8 cellular contexts compared by ENCODE assay signal in the genomic region with DNA sequence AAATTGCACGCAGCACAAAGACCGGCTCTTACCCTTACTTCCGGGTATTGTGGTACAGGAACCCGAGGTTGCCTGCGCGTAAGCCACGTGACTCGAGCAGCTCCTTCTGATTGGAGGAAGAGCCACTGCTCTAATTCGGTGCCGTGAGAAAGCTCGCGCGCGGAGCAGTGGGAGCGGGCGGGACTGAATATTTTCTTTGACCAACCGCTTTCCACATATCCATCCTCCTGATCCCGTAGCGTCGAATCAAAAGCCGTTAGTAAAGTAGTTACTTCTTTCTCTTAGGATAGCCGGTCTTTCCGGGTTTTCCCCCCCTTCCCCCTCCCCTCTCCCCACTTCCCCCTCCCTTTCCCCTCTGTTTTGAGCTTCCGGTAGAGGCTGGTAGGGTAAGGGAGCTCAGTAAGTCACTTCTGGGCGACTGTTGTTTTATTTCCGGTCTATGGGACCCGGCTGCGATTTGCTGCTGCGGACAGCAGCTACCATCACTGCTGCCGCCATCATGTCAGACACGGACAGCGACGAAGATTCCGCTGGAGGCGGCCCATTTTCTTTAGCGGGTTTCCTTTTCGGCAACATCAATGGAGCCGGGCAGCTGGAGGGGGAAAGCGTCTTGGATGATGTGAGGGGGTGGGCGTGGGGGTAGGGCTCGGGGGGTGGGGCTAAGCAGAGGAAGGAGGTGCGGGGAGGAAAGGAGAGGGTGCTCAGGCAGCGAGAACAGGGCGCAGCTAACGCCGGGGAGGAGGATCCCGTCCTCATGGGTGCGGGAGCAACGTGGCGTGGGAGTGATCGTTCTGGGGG. TPM values are rescaled to one million over a fixed set of nuclear protein-coding genes. Genes with fewer than 3 reads are reported as not detected.
DNase-seq lines count a peak whose midpoint lies in the region; FAIRE-seq and TF ChIP-seq lines count a peak whose summit lies in the region.

A gene with protein sequence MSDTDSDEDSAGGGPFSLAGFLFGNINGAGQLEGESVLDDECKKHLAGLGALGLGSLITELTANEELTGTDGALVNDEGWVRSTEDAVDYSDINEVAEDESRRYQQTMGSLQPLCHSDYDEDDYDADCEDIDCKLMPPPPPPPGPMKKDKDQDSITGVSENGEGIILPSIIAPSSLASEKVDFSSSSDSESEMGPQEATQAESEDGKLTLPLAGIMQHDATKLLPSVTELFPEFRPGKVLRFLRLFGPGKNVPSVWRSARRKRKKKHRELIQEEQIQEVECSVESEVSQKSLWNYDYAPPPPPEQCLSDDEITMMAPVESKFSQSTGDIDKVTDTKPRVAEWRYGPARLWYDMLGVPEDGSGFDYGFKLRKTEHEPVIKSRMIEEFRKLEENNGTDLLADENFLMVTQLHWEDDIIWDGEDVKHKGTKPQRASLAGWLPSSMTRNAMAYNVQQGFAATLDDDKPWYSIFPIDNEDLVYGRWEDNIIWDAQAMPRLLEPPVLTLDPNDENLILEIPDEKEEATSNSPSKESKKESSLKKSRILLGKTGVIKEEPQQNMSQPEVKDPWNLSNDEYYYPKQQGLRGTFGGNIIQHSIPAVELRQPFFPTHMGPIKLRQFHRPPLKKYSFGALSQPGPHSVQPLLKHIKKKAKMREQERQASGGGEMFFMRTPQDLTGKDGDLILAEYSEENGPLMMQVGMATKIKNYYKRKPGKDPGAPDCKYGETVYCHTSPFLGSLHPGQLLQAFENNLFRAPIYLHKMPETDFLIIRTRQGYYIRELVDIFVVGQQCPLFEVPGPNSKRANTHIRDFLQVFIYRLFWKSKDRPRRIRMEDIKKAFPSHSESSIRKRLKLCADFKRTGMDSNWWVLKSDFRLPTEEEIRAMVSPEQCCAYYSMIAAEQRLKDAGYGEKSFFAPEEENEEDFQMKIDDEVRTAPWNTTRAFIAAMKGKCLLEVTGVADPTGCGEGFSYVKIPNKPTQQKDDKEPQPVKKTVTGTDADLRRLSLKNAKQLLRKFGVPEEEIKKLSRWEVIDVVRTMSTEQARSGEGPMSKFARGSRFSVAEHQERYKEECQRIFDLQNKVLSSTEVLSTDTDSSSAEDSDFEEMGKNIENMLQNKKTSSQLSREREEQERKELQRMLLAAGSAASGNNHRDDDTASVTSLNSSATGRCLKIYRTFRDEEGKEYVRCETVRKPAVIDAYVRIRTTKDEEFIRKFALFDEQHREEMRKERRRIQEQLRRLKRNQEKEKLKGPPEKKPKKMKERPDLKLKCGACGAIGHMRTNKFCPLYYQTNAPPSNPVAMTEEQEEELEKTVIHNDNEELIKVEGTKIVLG (N-terminal part only) (plus strand): TSS at position 482 of the 798 bp plus-strand sequence. CDS start 18 bp downstream, at position 500.

- H3K4me1 ChIP-seq in neuronal stem cell (ENCODE audit: control insufficient read depth in 2 of 2, insufficient read depth in 1 of 2, low read depth in 1 of 2, low read length in 2 of 2) = peaks cover 0 to 2% of the 10 kb centered on the region in 2 donors

- H3K4me2 ChIP-seq in neuronal stem cell (ENCODE audit: insufficient read depth, low read length, poor library complexity, severe bottlenecking) = peak within 1 kb of the TSS; percentile 55

- no peak within 1 kb of the TSS for H2BK120ac ChIP-seq in neuronal stem cell (ENCODE audit: low read depth, low read length)

- H3K14ac ChIP-seq in neuronal stem cell (ENCODE audit: low read length) = no peak within 1 kb of the TSS

- H3K23ac ChIP-seq in neuronal stem cell (ENCODE audit: low read depth, low read length, poor library complexity) = peak within 1 kb of the TSS; percentile 65

- no peak within 1 kb of the TSS for H3K4ac ChIP-seq in neuronal stem cell (ENCODE audit: low read length)

- H3K18ac ChIP-seq in neuronal stem cell (ENCODE audit: low read length) = peak within 1 kb of the TSS; percentile 57

- peaks cover 13% of the 10 kb centered on the region for H3K4me1 Mint-ChIP-seq in HFFc6 (ENCODE audit: low read depth)
- peaks cover 31% of the 10 kb centered on the region for H3K4me1 Mint-ChIP-seq in activated naive CD4-positive, alpha-beta T cell treated with anti-CD3 and anti-CD28 coated beads, Interleukin-2, amount 10 ng/mL, durations not matched to agents 7 days and 5 days

- peak within 1 kb of the TSS; percentile 60 for H2AFZ ChIP-seq in neuronal stem cell (ENCODE audit: low read length)

- H3K9ac ChIP-seq in SK-N-MC (ENCODE audit: insufficient read length) = peak within 1 kb of the TSS; percentile 98
- peak within 1 kb of the TSS; percentile 97 for H3K9ac ChIP-seq in neuronal stem cell (ENCODE audit: low read depth, low read length, poor library complexity)

- TF ChIP-seq CTCF in HFFc6 (IDR thresholded peaks at IDR 0.05) = no peak
- no peak for TF ChIP-seq CTCF in NB4 (IDR thresholded peaks at IDR 0.05; ENCODE audit: low read depth, low read length)
- TF ChIP-seq CTCF in subcutaneous adipose tissue (IDR thresholded peaks at IDR 0.05; ENCODE audit: low read depth) = no peak

- no peak for FAIRE-seq in frontal cortex (lab: Jason Lieb, UNC)

- peak within 1 kb of the TSS; percentile 90 for H3K27ac ChIP-seq in SK-N-MC
- peak within 1 kb of the TSS; percentile 75 for H3K27ac ChIP-seq in neuronal stem cell (replicated peaks; ENCODE audit: low read length)

- H3K27me3 ChIP-seq in neuronal stem cell (ENCODE audit: control insufficient read depth in 3 of 3, insufficient read depth in 3 of 3, low read depth in 1 of 3, low read length in 3 of 3) = no peaks in the 10 kb centered on the region

- no peak within 1 kb of the TSS for H4K91ac ChIP-seq in neuronal stem cell (ENCODE audit: low read depth, low read length, poor library complexity)

- H4K8ac ChIP-seq in neuronal stem cell (ENCODE audit: low read depth, low read length) = no peak within 1 kb of the TSS

- no peaks in the 10 kb centered on the region for H3K9me3 Mint-ChIP-seq in HFFc6
- H3K9me3 Mint-ChIP-seq in activated naive CD4-positive, alpha-beta T cell treated with anti-CD3 and anti-CD28 coated beads, Interleukin-2, amount 10 ng/mL, durations not matched to agents 7 days and 5 days = no peaks in the 10 kb centered on the region

- peak within 1 kb of the TSS; percentile 93 for H3K4me3 ChIP-seq in NB4 (ENCODE audit: low read depth, low read length)
- peak within 1 kb of the TSS; percentile 88 for H3K4me3 ChIP-seq in SK-N-MC
- peak within 1 kb of the TSS; percentile 85 to 99 for H3K4me3 ChIP-seq in neuronal stem cell (ENCODE audit: low read length in 2 of 2)

- peak within 1 kb of the TSS; percentile 98 for H3K27ac Mint-ChIP-seq in HFFc6
- H3K27ac Mint-ChIP-seq in activated naive CD4-positive, alpha-beta T cell treated with anti-CD3 and anti-CD28 coated beads, Interleukin-2, amount 10 ng/mL, durations not matched to agents 7 days and 5 days = peak within 1 kb of the TSS; percentile 100

- peaks cover 4% of the 10 kb centered on the region for H3K79me1 ChIP-seq in neuronal stem cell (ENCODE audit: low read depth, low read length)

- H3K36me3 ChIP-seq in SK-N-MC (ENCODE audit: insufficient read depth, low read length) (peaks cover 9% of the 10 kb centered on the region), neuronal stem cell (replicated peaks in 1 of 2; ENCODE audit: control insufficient read depth in 2 of 2, insufficient read depth in 2 of 2, low read length in 2 of 2) (peaks cover 0 to 26% of the 10 kb centered on the region in 2 donors)

- H2AK5ac ChIP-seq in neuronal stem cell (ENCODE audit: low read depth, low read length) = peak within 1 kb of the TSS; percentile 20

- H2BK12ac ChIP-seq in neuronal stem cell (ENCODE audit: low read length) = no peak within 1 kb of the TSS

- peaks cover 11% of the 10 kb centered on the region for H3K36me3 Mint-ChIP-seq in HFFc6 (ENCODE audit: low read depth)
- H3K36me3 Mint-ChIP-seq in activated naive CD4-positive, alpha-beta T cell treated with anti-CD3 and anti-CD28 coated beads, Interleukin-2, amount 10 ng/mL, durations not matched to agents 7 days and 5 days = peaks cover 28% of the 10 kb centered on the region

- no CpG with 5 or more reads among the region's 51 CpGs for WGBS in neuronal stem cell (ENCODE audit: extremely low coverage in 2 of 2, insufficient read length in 2 of 2, insufficient replicate concordance in 1 of 2), 2 donors

- no peak within 1 kb of the TSS for H2BK5ac ChIP-seq in neuronal stem cell (ENCODE audit: low read length)

- H2BK15ac ChIP-seq in neuronal stem cell (ENCODE audit: low read length) = no peak within 1 kb of the TSS

- H3K9me3 ChIP-seq in SK-N-MC (ENCODE audit: low read depth, low read length) (no peaks in the 10 kb centered on the region), neuronal stem cell (replicated peaks in 1 of 2; ENCODE audit: control insufficient read depth in 2 of 2, insufficient read depth in 1 of 2, low read depth in 1 of 2, low read length in 2 of 2) (no peaks in the 10 kb centered on the region)

- H3K27me3 Mint-ChIP-seq in HFFc6 (ENCODE audit: insufficient read depth) = no peaks in the 10 kb centered on the region; the same call in 1 of the 2 replicates
- H3K27me3 Mint-ChIP-seq in activated naive CD4-positive, alpha-beta T cell treated with anti-CD3 and anti-CD28 coated beads, Interleukin-2, amount 10 ng/mL, durations not matched to agents 7 days and 5 days = no peaks in the 10 kb centered on the region

- H3K4me3 Mint-ChIP-seq in HFFc6 = peak within 1 kb of the TSS; percentile 97
- peak within 1 kb of the TSS; percentile 97 for H3K4me3 Mint-ChIP-seq in activated naive CD4-positive, alpha-beta T cell treated with anti-CD3 and anti-CD28 coated beads, Interleukin-2, amount 10 ng/mL, durations not matched to agents 7 days and 5 days

- DNase-seq in GM04503 (ENCODE audit: low read depth) (peak; percentile 92), HFFc6 (peak; percentile 97), NB4 (ENCODE audit: low read depth) (peak; percentile 97), SK-N-MC (ENCODE audit: low read depth, low spot score) (peak; percentile 91), frontal cortex (ENCODE audit: low spot score in 2 of 2) (peak; percentile 64 to 80), neuronal stem cell (ENCODE audit: low spot score) (peak; percentile 86)
- DNase-seq in activated naive CD4-positive, alpha-beta T cell treated with anti-CD3 and anti-CD28 coated beads, Interleukin-2, amount 10 ng/mL, durations not matched to agents 7 days and 5 days = peak; percentile 95

- TF ChIP-seq POLR2A in NB4 (IDR thresholded peaks at IDR 0.05; ENCODE audit: extremely low read depth, insufficient read length) = peak; percentile 50

- CTCF ChIA-PET in activated naive CD4-positive, alpha-beta T cell treated with anti-CD3 and anti-CD28 coated beads, Interleukin-2, amount 10 ng/mL, durations not matched to agents 7 days and 5 days (lab: Charles Lee) = interaction anchor here (0.5 to 0.7 kb wide), 2 partner anchors 75 to 107 kb away, joined by 3 read pairs; no protein-coding TSS in a partner anchor

RNA-seq across cellular contexts. Expression of the gene that starts here (rescaled TPM):
- 10 to 100 TPM; 18.9 to 25.2 (median 21.0) TPM for total RNA-seq in HFFc6 (2021; fragmentation: NEBNext Ultra II Directional; extraction: Animal tissue kit (Norgen Biotek cat#: 25700))
- 46.9 TPM for total RNA-seq in frontal cortex
- 9.2 TPM for polyA plus RNA-seq in neuronal stem cell (2013, experiment 1 of 2)
- polyA plus RNA-seq in neuronal stem cell (2013, experiment 2 of 2) = 9.3 TPM
- 10 to 100 TPM; 53.5 to 80.4 (median 64.8) TPM for total RNA-seq in subcutaneous adipose tissue

Comparison
In these comparisons a context has a peak if more than half of its experiments do, and no peak if none do; other contexts are left out.
1. Peak in every context shown above with its lines: DNase-seq, H3K4me3 ChIP-seq and H3K27ac ChIP-seq.